ENCODE assay signal across 1 cellular context in genomic region chr1:11654571-11655262, GRCh38.
A peak's percentile ranks its signal among the peaks of the same experiment; 100 is the strongest.
TF ChIP-seq lines count a peak whose summit lies in the region.

TSS of gene FBXO44 (plus strand) at chr1:11654877. CDS start at chr1:11655836, 959 bp downstream.

TF ChIP-seq in HepG2, 621 proteins besides CTCF, POLR2A, EP300 and RAD21 (continued from another document and continues in another):
- TF ChIP-seq ZNF329 (CRISPR knock-in tag; IDR thresholded peaks at IDR 0.05; ENCODE audit: low read depth) (0 out of 2 replicates have a peak, but pooled peaks have one; percentile 76), KDM2A (CRISPR knock-in tag; IDR thresholded peaks at IDR 0.05; ENCODE audit: borderline replicate concordance, low read depth) (peak; percentile 45; the same call in 1 of the 2 replicates), ARNT2 (CRISPR knock-in tag; IDR thresholded peaks at IDR 0.05; ENCODE audit: low read depth) (0 out of 2 replicates have a peak, but pooled peaks have one; percentile 4), ZNF652 (CRISPR knock-in tag; IDR thresholded peaks at IDR 0.05; ENCODE audit: borderline replicate concordance, low read depth) (no peak), ZNF790 (CRISPR knock-in tag; IDR thresholded peaks at IDR 0.05; ENCODE audit: borderline replicate concordance) (no peak), ZNF546 (CRISPR knock-in tag; conservative IDR thresholded peaks at IDR 0.05) (0 out of 2 replicates have a peak, but pooled peaks have one; percentile 39), MZF1 (CRISPR knock-in tag; IDR thresholded peaks at IDR 0.05; ENCODE audit: borderline replicate concordance) (no peak), ZMYM3 (CRISPR knock-in tag; IDR thresholded peaks at IDR 0.05) (peak; percentile 71; the same call in 1 of the 2 replicates), HBP1 (CRISPR knock-in tag; IDR thresholded peaks at IDR 0.05; ENCODE audit: low read depth) (peak; percentile 39; the same call in 1 of the 2 replicates), ZIK1 (CRISPR knock-in tag; IDR thresholded peaks at IDR 0.05; ENCODE audit: borderline replicate concordance, low read depth) (peak; percentile 20; the same call in 1 of the 2 replicates), ZNF205 (CRISPR knock-in tag; IDR thresholded peaks at IDR 0.05) (no peak), POLR2G (IDR thresholded peaks at IDR 0.05; ENCODE audit: low read depth, low read length) (peak; percentile 69), ZNF552 (CRISPR knock-in tag; IDR thresholded peaks at IDR 0.05; ENCODE audit: borderline replicate concordance) (peak; percentile 50; the same call in 1 of the 2 replicates), ZNF281 (CRISPR knock-in tag; IDR thresholded peaks at IDR 0.05; ENCODE audit: borderline replicate concordance) (peak; percentile 89), TAF1 (CRISPR knock-in tag; IDR thresholded peaks at IDR 0.05) (peak; percentile 14; the same call in 1 of the 2 replicates), HDAC1 (CRISPR knock-in tag; IDR thresholded peaks at IDR 0.05) (peak; percentile 31; the same call in 1 of the 2 replicates), ZNF740 (CRISPR knock-in tag; IDR thresholded peaks at IDR 0.05) (peak; percentile 57; the same call in 1 of the 2 replicates), ZNF564 (CRISPR knock-in tag; IDR thresholded peaks at IDR 0.05) (0 out of 2 replicates have a peak, but pooled peaks have one; percentile 16), NR2F6 (IDR thresholded peaks at IDR 0.05) (no peak), NR2F6 (CRISPR knock-in tag; IDR thresholded peaks at IDR 0.05) (0 out of 2 replicates have a peak, but pooled peaks have one; percentile 6), ZNF878 (CRISPR knock-in tag; IDR thresholded peaks at IDR 0.05) (no peak), SIX1 (CRISPR knock-in tag; IDR thresholded peaks at IDR 0.05; ENCODE audit: borderline replicate concordance) (no peak), PATZ1 (CRISPR knock-in tag; IDR thresholded peaks at IDR 0.05) (peak; percentile 49; the same call in 1 of the 2 replicates), ZFP91 (CRISPR knock-in tag; IDR thresholded peaks at IDR 0.05; ENCODE audit: borderline replicate concordance) (peak; percentile 32; the same call in 1 of the 2 replicates), ZNF550 (CRISPR knock-in tag; IDR thresholded peaks at IDR 0.05; ENCODE audit: borderline replicate concordance) (no peak), ZFP36 (IDR thresholded peaks at IDR 0.05; ENCODE audit: borderline replicate concordance, low read depth, low read length, partially characterized antibody) (peak; percentile 95), CBX2 (IDR thresholded peaks at IDR 0.05; ENCODE audit: low read depth, low read length) (no peak), CBX2 (CRISPR knock-in tag; IDR thresholded peaks at IDR 0.05; ENCODE audit: low read depth) (no peak), RBFOX2 (IDR thresholded peaks at IDR 0.05; ENCODE audit: low read depth, low read length) (peak; percentile 72), GATA4 (IDR thresholded peaks at IDR 0.05; ENCODE audit: borderline replicate concordance, low read depth) (0 out of 2 replicates have a peak, but pooled peaks have one; percentile 32), CAMTA2 (CRISPR knock-in tag; IDR thresholded peaks at IDR 0.05; ENCODE audit: borderline replicate concordance) (no peak), PHF8 (CRISPR knock-in tag; IDR thresholded peaks at IDR 0.05) (peak; percentile 67), ZNF574 (CRISPR knock-in tag; IDR thresholded peaks at IDR 0.05) (no peak), CSRNP1 (CRISPR knock-in tag; IDR thresholded peaks at IDR 0.05) (no peak), ZFY (CRISPR knock-in tag; IDR thresholded peaks at IDR 0.05) (0 out of 2 replicates have a peak, but pooled peaks have one; percentile 5), EED (CRISPR knock-in tag; IDR thresholded peaks at IDR 0.05) (no peak), ZNF362 (CRISPR knock-in tag; IDR thresholded peaks at IDR 0.05; ENCODE audit: borderline replicate concordance) (peak; percentile 43; the same call in 1 of the 2 replicates), ZNF788 (CRISPR knock-in tag; IDR thresholded peaks at IDR 0.05; ENCODE audit: borderline replicate concordance) (no peak), GMEB1 (CRISPR knock-in tag; IDR thresholded peaks at IDR 0.05; ENCODE audit: borderline replicate concordance) (peak; percentile 38; the same call in 1 of the 2 replicates)
